ENCODE assay signal across 13 cellular contexts in genomic region chr14:104392396-104393198, GRCh38.
DNase-seq lines count a peak whose midpoint lies in the region; ATAC-seq and TF ChIP-seq lines count a peak whose summit lies in the region.
"Had no signal": no experiment of that assay in that cellular context is flagged by ENCODE, and none has a peak within 500 bp of the region (broad histone marks: within the 10 kb centered on the region; RNA-seq: fewer than 3 reads in every experiment).

No MANE protein-coding gene starts in this region.

- no peak overlapping the region for H4K8ac ChIP-seq in neuronal stem cell (ENCODE audit: low read depth, low read length)

- H3K4ac ChIP-seq in neuronal stem cell (ENCODE audit: low read length): no peak overlapping the region

- peak overlapping the region; percentile 40 for H2BK15ac ChIP-seq in neuronal stem cell (ENCODE audit: low read length)

- H3K14ac ChIP-seq in neuronal stem cell (ENCODE audit: low read length): no peak overlapping the region

- H2AK5ac ChIP-seq in neuronal stem cell (ENCODE audit: low read depth, low read length): peak overlapping the region; percentile 93

- no peak overlapping the region for H3K4me3 ChIP-seq in CD4-positive, CD25-positive, alpha-beta regulatory T cell (ENCODE audit: low read depth, low read length)
- no peak overlapping the region for H3K4me3 ChIP-seq in neuronal stem cell (ENCODE audit: low read length in 2 of 2)
- H3K4me3 ChIP-seq: MG63 had no signal

- peak overlapping the region; percentile 72 for H3K27ac ChIP-seq in CD4-positive, CD25-positive, alpha-beta regulatory T cell (ENCODE audit: insufficient read depth, low read length, poor library complexity, severe bottlenecking)
- H3K27ac ChIP-seq in neuronal stem cell (replicated peaks; ENCODE audit: low read length): no peak overlapping the region
- H3K27ac ChIP-seq: foreskin keratinocyte had no signal

- intact Hi-C loops in activated T-helper 1 cell treated with anti-CD3 and anti-CD28 coated beads, Interleukin-12 subunit alpha, Interleukin-12 subunit beta, Interleukin-2, Interleukin-4 antibody, amounts not matched to agents 30 ng/mL and 10 ng/mL and 1 ng/mL, durations not matched to agents 14 hours and 24 hours and 36 hours (cut with micrococcal nuclease): no loop called here

- no peaks in the 10 kb centered on the region for H3K9me3 ChIP-seq in CD4-positive, CD25-positive, alpha-beta regulatory T cell (ENCODE audit: control insufficient read depth in 2 of 2, low read length in 2 of 2)
- H3K9me3 ChIP-seq in neuronal stem cell (replicated peaks in 1 of 2; ENCODE audit: control insufficient read depth in 2 of 2, insufficient read depth in 1 of 2, low read depth in 1 of 2, low read length in 2 of 2): peaks cover 0 to 2% of the 10 kb centered on the region in 2 donors
- H3K9me3 ChIP-seq: MG63 had no signal

- H3K9ac ChIP-seq in neuronal stem cell (ENCODE audit: low read depth, low read length, poor library complexity): peak overlapping the region; percentile 30

- H2BK12ac ChIP-seq in neuronal stem cell (ENCODE audit: low read length): no peak overlapping the region

- H2BK120ac ChIP-seq in neuronal stem cell (ENCODE audit: low read depth, low read length): peak overlapping the region; percentile 82

- no peak overlapping the region for H3K4me2 ChIP-seq in neuronal stem cell (ENCODE audit: insufficient read depth, low read length, poor library complexity, severe bottlenecking)

- TF ChIP-seq CTCF in mesothelial cell of epicardium (IDR thresholded peaks at IDR 0.05; ENCODE audit: unreplicated experiment): no peak

- H3K36me3 ChIP-seq in CD4-positive, CD25-positive, alpha-beta regulatory T cell (ENCODE audit: control insufficient read depth, insufficient read depth, low read length): no peaks in the 10 kb centered on the region
- no peaks in the 10 kb centered on the region for H3K36me3 ChIP-seq in neuronal stem cell (replicated peaks in 1 of 2; ENCODE audit: control insufficient read depth in 2 of 2, insufficient read depth in 2 of 2, low read length in 2 of 2)
- H3K36me3 ChIP-seq: MG63 had no signal

- no peak overlapping the region for H4K91ac ChIP-seq in neuronal stem cell (ENCODE audit: low read depth, low read length, poor library complexity)

- ATAC-seq in CD4-positive, CD25-positive, alpha-beta regulatory T cell (ENCODE audit: low read depth in 2 of 2): no peak
- no peak for ATAC-seq in central memory CD8-positive, alpha-beta T cell (replicated peaks; ENCODE audit: extremely low read depth, poor library complexity, severe bottlenecking)
- ATAC-seq in GM18519 (IDR thresholded peaks at IDR 0.05; ENCODE audit: low FRiP score, unreplicated experiment): no peak
- ATAC-seq: foreskin keratinocyte had no signal

- DNase-seq in T-helper 2 cell treated with Interferon-gamma antibody and Interleukin-4, amounts not matched to agents 5 μg/mL and 100 μg/mL, for 36 hours (ENCODE audit: low spot score): no peak
- DNase-seq in T-helper 2 cell (no peak), neuronal stem cell (ENCODE audit: low spot score) (no peak), mesothelial cell of epicardium (ENCODE audit: low spot score in 2 of 2, unreplicated experiment in 2 of 2) (no peak)
- no peak for DNase-seq in CD4-positive, CD25-positive, alpha-beta regulatory T cell
- DNase-seq in central memory CD8-positive, alpha-beta T cell (ENCODE audit: low spot score in 2 of 2): peak in 1 of 2 donors; percentile 11
- DNase-seq in activated T-helper 1 cell treated with anti-CD3 and anti-CD28 coated beads, Interleukin-12 subunit alpha, Interleukin-12 subunit beta, Interleukin-2, Interleukin-4 antibody, amounts not matched to agents 30 ng/mL and 10 ng/mL and 1 ng/mL, durations not matched to agents 14 hours and 24 hours and 36 hours (ENCODE audit: low spot score): no peak
- DNase-seq: activated gamma-delta T cell treated with Interleukin-2 at 50 U/mL for 16 hours, foreskin keratinocyte, MG63, midbrain, NCI-H187 treated with DMSO at 0.1 percent for 48 hours had no signal

- H3K18ac ChIP-seq in neuronal stem cell (ENCODE audit: low read length): peak overlapping the region; percentile 59

- H2BK5ac ChIP-seq in neuronal stem cell (ENCODE audit: low read length): peak overlapping the region; percentile 54

- H3K27ac Mint-ChIP-seq in T-helper 2 cell treated with Interferon-gamma antibody and Interleukin-4, amounts not matched to agents 5 μg/mL and 100 μg/mL, for 36 hours: no peak overlapping the region
- H3K27ac Mint-ChIP-seq in CD4-positive, CD25-positive, alpha-beta regulatory T cell: peak overlapping the region; percentile 96 to 97 (median 97)
- H3K27ac Mint-ChIP-seq in central memory CD8-positive, alpha-beta T cell (ENCODE audit: low read depth): peak overlapping the region; percentile 87
- H3K27ac Mint-ChIP-seq in activated T-helper 1 cell treated with anti-CD3 and anti-CD28 coated beads, Interleukin-12 subunit alpha, Interleukin-12 subunit beta, Interleukin-2, Interleukin-4 antibody, amounts not matched to agents 30 ng/mL and 10 ng/mL and 1 ng/mL, durations not matched to agents 14 hours and 24 hours and 36 hours: no peak overlapping the region
- no peak overlapping the region for H3K27ac Mint-ChIP-seq in mesothelial cell of epicardium

- H3K4me1 Mint-ChIP-seq in T-helper 2 cell treated with Interferon-gamma antibody and Interleukin-4, amounts not matched to agents 5 μg/mL and 100 μg/mL, for 36 hours (ENCODE audit: low read depth): peaks cover 35% of the 10 kb centered on the region
- H3K4me1 Mint-ChIP-seq in CD4-positive, CD25-positive, alpha-beta regulatory T cell: peaks cover 7 to 76% (median 38%) of the 10 kb centered on the region in 4 donors
- H3K4me1 Mint-ChIP-seq in central memory CD8-positive, alpha-beta T cell: peaks cover 49% of the 10 kb centered on the region
- H3K4me1 Mint-ChIP-seq in activated T-helper 1 cell treated with anti-CD3 and anti-CD28 coated beads, Interleukin-12 subunit alpha, Interleukin-12 subunit beta, Interleukin-2, Interleukin-4 antibody, amounts not matched to agents 30 ng/mL and 10 ng/mL and 1 ng/mL, durations not matched to agents 14 hours and 24 hours and 36 hours (ENCODE audit: low read depth): peaks cover 37% of the 10 kb centered on the region
- no peaks in the 10 kb centered on the region for H3K4me1 Mint-ChIP-seq in mesothelial cell of epicardium

- peaks cover 75% of the 10 kb centered on the region for H3K4me1 ChIP-seq in CD4-positive, CD25-positive, alpha-beta regulatory T cell (ENCODE audit: control insufficient read depth, insufficient read depth, low read length, poor library complexity, severe bottlenecking)
- H3K4me1 ChIP-seq in neuronal stem cell (ENCODE audit: control insufficient read depth in 2 of 2, insufficient read depth in 1 of 2, low read depth in 1 of 2, low read length in 2 of 2): no peaks in the 10 kb centered on the region
- H3K4me1 ChIP-seq: foreskin keratinocyte had no signal

- peak overlapping the region; percentile 43 for H3K23ac ChIP-seq in neuronal stem cell (ENCODE audit: low read depth, low read length, poor library complexity)

- H3K27me3 ChIP-seq in CD4-positive, CD25-positive, alpha-beta regulatory T cell (ENCODE audit: control insufficient read depth, insufficient read depth, low read length): no peaks in the 10 kb centered on the region
- peaks cover 0 to 48% (median 0%) of the 10 kb centered on the region in 3 experiments for H3K27me3 ChIP-seq in neuronal stem cell (ENCODE audit: control insufficient read depth in 3 of 3, insufficient read depth in 3 of 3, low read depth in 1 of 3, low read length in 3 of 3)
- H3K27me3 ChIP-seq: foreskin keratinocyte, MG63 had no signal

- no CpG with 5 or more reads among the region's 28 CpGs for WGBS in neuronal stem cell (ENCODE audit: extremely low coverage in 2 of 2, insufficient read length in 2 of 2, insufficient replicate concordance in 1 of 2), 2 donors

- H3K4me3 Mint-ChIP-seq in T-helper 2 cell treated with Interferon-gamma antibody and Interleukin-4, amounts not matched to agents 5 μg/mL and 100 μg/mL, for 36 hours: peak overlapping the region; percentile 18
- peak overlapping the region in 2 of 4 donors; percentile 74 to 77 for H3K4me3 Mint-ChIP-seq in CD4-positive, CD25-positive, alpha-beta regulatory T cell
- H3K4me3 Mint-ChIP-seq in central memory CD8-positive, alpha-beta T cell: peak overlapping the region; percentile 65
- no peak overlapping the region for H3K4me3 Mint-ChIP-seq in activated T-helper 1 cell treated with anti-CD3 and anti-CD28 coated beads, Interleukin-12 subunit alpha, Interleukin-12 subunit beta, Interleukin-2, Interleukin-4 antibody, amounts not matched to agents 30 ng/mL and 10 ng/mL and 1 ng/mL, durations not matched to agents 14 hours and 24 hours and 36 hours
- H3K4me3 Mint-ChIP-seq in mesothelial cell of epicardium: no peak overlapping the region

- no peak overlapping the region for H2AFZ ChIP-seq in neuronal stem cell (ENCODE audit: low read length)

- no peaks in the 10 kb centered on the region for H3K27me3 Mint-ChIP-seq in T-helper 2 cell treated with Interferon-gamma antibody and Interleukin-4, amounts not matched to agents 5 μg/mL and 100 μg/mL, for 36 hours (ENCODE audit: low read depth)
- H3K27me3 Mint-ChIP-seq in CD4-positive, CD25-positive, alpha-beta regulatory T cell: no peaks in the 10 kb centered on the region
- no peaks in the 10 kb centered on the region for H3K27me3 Mint-ChIP-seq in central memory CD8-positive, alpha-beta T cell
- peaks cover 2% of the 10 kb centered on the region for H3K27me3 Mint-ChIP-seq in activated T-helper 1 cell treated with anti-CD3 and anti-CD28 coated beads, Interleukin-12 subunit alpha, Interleukin-12 subunit beta, Interleukin-2, Interleukin-4 antibody, amounts not matched to agents 30 ng/mL and 10 ng/mL and 1 ng/mL, durations not matched to agents 14 hours and 24 hours and 36 hours (ENCODE audit: insufficient read depth)
- H3K27me3 Mint-ChIP-seq in mesothelial cell of epicardium (ENCODE audit: low read depth): peaks cover 16% of the 10 kb centered on the region

- H3K79me1 ChIP-seq in neuronal stem cell (ENCODE audit: low read depth, low read length): peaks cover 2% of the 10 kb centered on the region

- H3K36me3 Mint-ChIP-seq in T-helper 2 cell treated with Interferon-gamma antibody and Interleukin-4, amounts not matched to agents 5 μg/mL and 100 μg/mL, for 36 hours (ENCODE audit: low read depth): no peaks in the 10 kb centered on the region
- peaks cover 3% of the 10 kb centered on the region for H3K36me3 Mint-ChIP-seq in CD4-positive, CD25-positive, alpha-beta regulatory T cell
- peaks cover 5% of the 10 kb centered on the region for H3K36me3 Mint-ChIP-seq in central memory CD8-positive, alpha-beta T cell (ENCODE audit: insufficient read depth)
- peaks cover 2% of the 10 kb centered on the region for H3K36me3 Mint-ChIP-seq in activated T-helper 1 cell treated with anti-CD3 and anti-CD28 coated beads, Interleukin-12 subunit alpha, Interleukin-12 subunit beta, Interleukin-2, Interleukin-4 antibody, amounts not matched to agents 30 ng/mL and 10 ng/mL and 1 ng/mL, durations not matched to agents 14 hours and 24 hours and 36 hours (ENCODE audit: low read depth)
- peaks cover 1% of the 10 kb centered on the region for H3K36me3 Mint-ChIP-seq in mesothelial cell of epicardium

- H3K9me3 Mint-ChIP-seq in T-helper 2 cell treated with Interferon-gamma antibody and Interleukin-4, amounts not matched to agents 5 μg/mL and 100 μg/mL, for 36 hours: peaks cover 2% of the 10 kb centered on the region
- H3K9me3 Mint-ChIP-seq in CD4-positive, CD25-positive, alpha-beta regulatory T cell: peaks cover 0 to 8% (median 1%) of the 10 kb centered on the region in 7 donors
- peaks cover 3% of the 10 kb centered on the region for H3K9me3 Mint-ChIP-seq in central memory CD8-positive, alpha-beta T cell
- peaks cover 7% of the 10 kb centered on the region for H3K9me3 Mint-ChIP-seq in activated T-helper 1 cell treated with anti-CD3 and anti-CD28 coated beads, Interleukin-12 subunit alpha, Interleukin-12 subunit beta, Interleukin-2, Interleukin-4 antibody, amounts not matched to agents 30 ng/mL and 10 ng/mL and 1 ng/mL, durations not matched to agents 14 hours and 24 hours and 36 hours
- H3K9me3 Mint-ChIP-seq in mesothelial cell of epicardium: peaks cover 9% of the 10 kb centered on the region

Comparison
In these comparisons a context has a peak if more than half of its experiments do, and no peak if none do; other contexts are left out.
1. H3K27ac Mint-ChIP-seq: peak in CD4-positive, CD25-positive, alpha-beta regulatory T cell (3 of 3) and central memory CD8-positive, alpha-beta T cell (single experiment); none in T-helper 2 cell treated with Interferon-gamma antibody and Interleukin-4, amounts not matched to agents 5 μg/mL and 100 μg/mL, for 36 hours (single experiment), activated T-helper 1 cell treated with anti-CD3 and anti-CD28 coated beads, Interleukin-12 subunit alpha, Interleukin-12 subunit beta, Interleukin-2, Interleukin-4 antibody, amounts not matched to agents 30 ng/mL and 10 ng/mL and 1 ng/mL, durations not matched to agents 14 hours and 24 hours and 36 hours (single experiment) and mesothelial cell of epicardium (single experiment).
2. H3K4me3 Mint-ChIP-seq: peak in T-helper 2 cell treated with Interferon-gamma antibody and Interleukin-4, amounts not matched to agents 5 μg/mL and 100 μg/mL, for 36 hours (single experiment) and central memory CD8-positive, alpha-beta T cell (single experiment); none in activated T-helper 1 cell treated with anti-CD3 and anti-CD28 coated beads, Interleukin-12 subunit alpha, Interleukin-12 subunit beta, Interleukin-2, Interleukin-4 antibody, amounts not matched to agents 30 ng/mL and 10 ng/mL and 1 ng/mL, durations not matched to agents 14 hours and 24 hours and 36 hours (single experiment) and mesothelial cell of epicardium (single experiment).